Comparison of ENCODE assay signal across 11 cellular contexts in genomic region chr4:87055340-87055739, GRCh38.
DNase-seq lines count a peak whose midpoint lies in the region; ATAC-seq and TF ChIP-seq lines count a peak whose summit lies in the region.
"Had no signal": no experiment of that assay in that cellular context is flagged by ENCODE, and none has a peak within 500 bp of the region (broad histone marks: within the 10 kb centered on the region; RNA-seq: fewer than 3 reads in every experiment).

No MANE protein-coding gene starts in this region.

- no peak overlapping the region for H3K14ac ChIP-seq in neuronal stem cell (ENCODE audit: low read length)

- H3K36me3 ChIP-seq in endodermal cell (ENCODE audit: control insufficient read depth, insufficient read depth, low read length) (peaks cover 55% of the 10 kb centered on the region), neural progenitor cell (no peaks in the 10 kb centered on the region), uterus (no peaks in the 10 kb centered on the region), neuronal stem cell (replicated peaks in 1 of 2; ENCODE audit: control insufficient read depth in 2 of 2, insufficient read depth in 2 of 2, low read length in 2 of 2) (peaks cover 6 to 18% of the 10 kb centered on the region in 2 donors)

- H3K4me3 ChIP-seq in endodermal cell (ENCODE audit: low read length) (no peak overlapping the region), neural progenitor cell (no peak overlapping the region), uterus (no peak overlapping the region), neuronal stem cell (ENCODE audit: low read length in 2 of 2) (no peak overlapping the region)

- H3K36me3 Mint-ChIP-seq in activated T-cell treated with anti-CD3 and anti-CD28 coated beads, Interleukin-2, amount 50 U/mL, for 72 hours (ENCODE audit: insufficient read depth in 2 of 2) = peaks cover 9 to 21% of the 10 kb centered on the region in 2 donors
- peaks cover 42% of the 10 kb centered on the region for H3K36me3 Mint-ChIP-seq in endodermal cell (ENCODE audit: low read depth)
- H3K36me3 Mint-ChIP-seq in neural progenitor cell = peaks cover 29% of the 10 kb centered on the region

- peaks cover 5% of the 10 kb centered on the region for H3K4me1 ChIP-seq in endodermal cell (ENCODE audit: control insufficient read depth, insufficient read depth, low read length)
- H3K4me1 ChIP-seq in neural progenitor cell = peaks cover 72% of the 10 kb centered on the region
- H3K4me1 ChIP-seq in uterus = peaks cover 8 to 40% of the 10 kb centered on the region in 2 donors
- H3K4me1 ChIP-seq in neuronal stem cell (ENCODE audit: control insufficient read depth in 2 of 2, insufficient read depth in 1 of 2, low read depth in 1 of 2, low read length in 2 of 2) = peaks cover 0 to 22% of the 10 kb centered on the region in 2 donors

- intact Hi-C loops in uterus (cut with DNase I; ENCODE audit: low total_unique reads) = no loop called here

- H4K8ac ChIP-seq in neuronal stem cell (ENCODE audit: low read depth, low read length) = no peak overlapping the region

- H4K20me1 ChIP-seq in neural progenitor cell (ENCODE audit: low read depth) = peaks cover 63% of the 10 kb centered on the region

- H3K9ac ChIP-seq in endodermal cell (ENCODE audit: extremely low read depth, low read length, poor library complexity, severe bottlenecking) = no peak overlapping the region
- no peak overlapping the region for H3K9ac ChIP-seq in neural progenitor cell
- no peak overlapping the region for H3K9ac ChIP-seq in neuronal stem cell (ENCODE audit: low read depth, low read length, poor library complexity)

- DNase-seq in activated T-cell treated with anti-CD3 and anti-CD28 coated beads, Interleukin-2, amount 50 U/mL, for 72 hours = no peak
- DNase-seq in activated T-cell treated with anti-CD3 and anti-CD28 coated beads, Interleukin-2, amount 50 U/mL, for 48 hours = no peak
- DNase-seq in endodermal cell (no peak), neural progenitor cell (ENCODE audit: low spot score) (no peak), uterus (no peak), neuronal stem cell (ENCODE audit: low spot score) (no peak), H4 (ENCODE audit: low spot score) (no peak)
- DNase-seq: activated CD4-positive, alpha-beta T cell treated with anti-CD3 and anti-CD28 coated beads, Interleukin-2, amount 10 ng/mL, durations not matched to agents 7 days and 5 days; activated naive CD4-positive, alpha-beta T cell; effector CD8-positive, alpha-beta T cell had no signal

- H2BK5ac ChIP-seq in neuronal stem cell (ENCODE audit: low read length) = no peak overlapping the region

- H3K4me1 Mint-ChIP-seq in activated T-cell treated with anti-CD3 and anti-CD28 coated beads, Interleukin-2, amount 50 U/mL, for 72 hours (ENCODE audit: low read depth) = peaks cover 88% of the 10 kb centered on the region
- H3K4me1 Mint-ChIP-seq in endodermal cell (peaks cover 72% of the 10 kb centered on the region), neural progenitor cell (peaks cover 52% of the 10 kb centered on the region)

- no peak overlapping the region for H2AK5ac ChIP-seq in neuronal stem cell (ENCODE audit: low read depth, low read length)

- peaks cover 98% of the 10 kb centered on the region for H3K79me2 ChIP-seq in neural progenitor cell (ENCODE audit: low read depth)

- peak overlapping the region; percentile 22 for H3K4me2 ChIP-seq in neural progenitor cell
- no peak overlapping the region for H3K4me2 ChIP-seq in neuronal stem cell (ENCODE audit: insufficient read depth, low read length, poor library complexity, severe bottlenecking)

- peaks cover 39% of the 10 kb centered on the region for H3F3A ChIP-seq in neural progenitor cell (ENCODE audit: low read depth)

- H3K79me1 ChIP-seq in neuronal stem cell (ENCODE audit: low read depth, low read length) = peaks cover 3% of the 10 kb centered on the region

- no peak overlapping the region for H2BK15ac ChIP-seq in neuronal stem cell (ENCODE audit: low read length)

- H3K27ac ChIP-seq in endodermal cell (ENCODE audit: low read depth, low read length) (no peak overlapping the region), neural progenitor cell (no peak overlapping the region), uterus (peak overlapping the region; percentile 77 to 80), neuronal stem cell (replicated peaks; ENCODE audit: low read length) (no peak overlapping the region)

- H3K27me3 Mint-ChIP-seq in activated T-cell treated with anti-CD3 and anti-CD28 coated beads, Interleukin-2, amount 50 U/mL, for 72 hours (ENCODE audit: low read depth) = no peaks in the 10 kb centered on the region
- H3K27me3 Mint-ChIP-seq in endodermal cell (ENCODE audit: insufficient read depth) = no peaks in the 10 kb centered on the region
- peaks cover 7% of the 10 kb centered on the region for H3K27me3 Mint-ChIP-seq in neural progenitor cell (ENCODE audit: insufficient read depth, low read depth)
- H3K27me3 Mint-ChIP-seq: activated CD4-positive, alpha-beta T cell treated with anti-CD3 and anti-CD28 coated beads, Interleukin-2, amount 10 ng/mL, durations not matched to agents 7 days and 5 days had no signal

- WGBS in endodermal cell (ENCODE audit: insufficient coverage in 1 of 2, insufficient read length in 1 of 2), 2 experiments = 100% methylated on average over 2 of the region's 2 CpGs; no CpG with 5 or more reads in 1 of the 2 experiments
- no CpG with 5 or more reads among the region's 2 CpGs for WGBS in neuronal stem cell (ENCODE audit: extremely low coverage in 2 of 2, insufficient read length in 2 of 2, insufficient replicate concordance in 1 of 2), 2 donors

- no peak overlapping the region for H3K23ac ChIP-seq in neuronal stem cell (ENCODE audit: low read depth, low read length, poor library complexity)

- no peak overlapping the region for H3K4ac ChIP-seq in neuronal stem cell (ENCODE audit: low read length)

- no peak overlapping the region for H2BK120ac ChIP-seq in neuronal stem cell (ENCODE audit: low read depth, low read length)

- TF ChIP-seq POLR2A in uterus (IDR thresholded peaks at IDR 0.05) = no peak

- peak overlapping the region in 1 of 2 donors; percentile 44 for H3K4me3 Mint-ChIP-seq in activated T-cell treated with anti-CD3 and anti-CD28 coated beads, Interleukin-2, amount 50 U/mL, for 72 hours
- H3K4me3 Mint-ChIP-seq in endodermal cell (peak overlapping the region; percentile 8), neural progenitor cell (no peak overlapping the region)
- H3K4me3 Mint-ChIP-seq: activated CD4-positive, alpha-beta T cell treated with anti-CD3 and anti-CD28 coated beads, Interleukin-2, amount 10 ng/mL, durations not matched to agents 7 days and 5 days had no signal

- H2BK12ac ChIP-seq in neuronal stem cell (ENCODE audit: low read length) = no peak overlapping the region

- ATAC-seq in activated T-cell treated with anti-CD3 and anti-CD28 coated beads, Interleukin-2, amount 50 U/mL, for 72 hours (replicated peaks in 1 of 2) = no peak
- no peak for ATAC-seq in GM21515 (IDR thresholded peaks at IDR 0.05; ENCODE audit: unreplicated experiment)

- peaks cover 0 to 1% of the 10 kb centered on the region in 2 donors for H3K9me3 Mint-ChIP-seq in activated T-cell treated with anti-CD3 and anti-CD28 coated beads, Interleukin-2, amount 50 U/mL, for 72 hours
- H3K9me3 Mint-ChIP-seq in endodermal cell (no peaks in the 10 kb centered on the region), neural progenitor cell (peaks cover 7% of the 10 kb centered on the region)
- H3K9me3 Mint-ChIP-seq: activated CD4-positive, alpha-beta T cell treated with anti-CD3 and anti-CD28 coated beads, Interleukin-2, amount 10 ng/mL, durations not matched to agents 7 days and 5 days had no signal

- H3K27me3 ChIP-seq in endodermal cell (ENCODE audit: control insufficient read depth, insufficient read depth, low read length, poor library complexity, severe bottlenecking) (no peaks in the 10 kb centered on the region), neural progenitor cell (no peaks in the 10 kb centered on the region), uterus (no peaks in the 10 kb centered on the region), neuronal stem cell (ENCODE audit: control insufficient read depth in 3 of 3, insufficient read depth in 3 of 3, low read depth in 1 of 3, low read length in 3 of 3) (no peaks in the 10 kb centered on the region)

- H3K9me3 ChIP-seq in endodermal cell (ENCODE audit: control insufficient read depth, low read length) = no peaks in the 10 kb centered on the region
- H3K9me3 ChIP-seq in neural progenitor cell (ENCODE audit: low read depth) = no peaks in the 10 kb centered on the region
- no peaks in the 10 kb centered on the region for H3K9me3 ChIP-seq in uterus
- H3K9me3 ChIP-seq in neuronal stem cell (replicated peaks in 1 of 2; ENCODE audit: control insufficient read depth in 2 of 2, insufficient read depth in 1 of 2, low read depth in 1 of 2, low read length in 2 of 2) = peaks cover 0 to 3% of the 10 kb centered on the region in 2 donors

- H4K91ac ChIP-seq in neuronal stem cell (ENCODE audit: low read depth, low read length, poor library complexity) = no peak overlapping the region

- peak overlapping the region; percentile 61 for H3K27ac Mint-ChIP-seq in activated T-cell treated with anti-CD3 and anti-CD28 coated beads, Interleukin-2, amount 50 U/mL, for 72 hours
- H3K27ac Mint-ChIP-seq in endodermal cell = peak overlapping the region; percentile 74
- no peak overlapping the region for H3K27ac Mint-ChIP-seq in neural progenitor cell
- H3K27ac Mint-ChIP-seq: activated CD4-positive, alpha-beta T cell treated with anti-CD3 and anti-CD28 coated beads, Interleukin-2, amount 10 ng/mL, durations not matched to agents 7 days and 5 days had no signal

- no peak overlapping the region for H3K18ac ChIP-seq in neuronal stem cell (ENCODE audit: low read length)

- no peak for TF ChIP-seq CTCF in endodermal cell (conservative IDR thresholded peaks at IDR 0.05)
- no peak for TF ChIP-seq CTCF in neural progenitor cell (IDR thresholded peaks at IDR 0.05)
- TF ChIP-seq CTCF in uterus (IDR thresholded peaks at IDR 0.05) = no peak

- H2AFZ ChIP-seq in neural progenitor cell (replicated peaks) (no peak overlapping the region), neuronal stem cell (ENCODE audit: low read length) (no peak overlapping the region)

Comparison
In these comparisons a context has a peak if more than half of its experiments do, and no peak if none do; other contexts are left out.
1. H3K27ac ChIP-seq: peak in uterus (2 of 2); none in endodermal cell (single experiment), neural progenitor cell (single experiment) and neuronal stem cell (single experiment).